ENCODE assay signal across 1 cellular context in the genomic region with DNA sequence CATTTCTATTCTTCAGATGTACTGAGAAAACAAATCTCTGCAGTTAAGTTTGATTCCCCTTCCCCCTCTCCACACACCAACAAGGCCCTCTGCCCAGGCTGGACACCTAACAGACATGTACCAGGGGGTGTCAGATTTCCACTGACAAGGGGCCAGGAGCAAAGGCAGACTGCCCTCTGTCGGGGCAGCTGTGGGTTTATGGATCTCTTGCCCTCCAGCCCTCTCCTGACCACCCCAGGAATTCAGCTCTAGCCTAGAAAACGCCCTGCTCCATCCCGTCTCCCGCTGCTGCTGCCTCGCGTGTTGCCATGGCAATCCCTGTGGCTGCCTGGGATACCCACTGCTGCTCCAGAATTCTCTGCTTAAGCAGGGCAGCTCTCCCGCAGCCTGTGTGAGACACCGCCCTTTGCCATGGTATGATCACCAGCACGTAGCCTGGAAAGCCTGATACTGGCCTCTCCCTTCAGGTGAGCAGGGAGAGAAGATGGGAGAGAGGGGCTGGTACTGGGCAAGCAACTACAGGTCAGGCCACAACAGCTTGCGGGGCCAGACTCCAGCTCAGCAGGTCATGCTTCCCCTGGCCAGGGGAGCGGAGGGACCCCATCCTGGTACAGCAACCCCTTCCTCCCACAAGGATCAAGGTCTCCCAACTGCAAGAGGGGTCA.
TF ChIP-seq lines count a peak whose summit lies in the region.

No MANE protein-coding gene starts in this region.

TF ChIP-seq in SK-N-SH, 30 proteins besides CTCF, POLR2A, EP300 and RAD21 (continued from another document):
- TF ChIP-seq CHD2 (IDR thresholded peaks at IDR 0.05; ENCODE audit: low read length, partially characterized antibody): no peak
- TF ChIP-seq, protein P1, sequence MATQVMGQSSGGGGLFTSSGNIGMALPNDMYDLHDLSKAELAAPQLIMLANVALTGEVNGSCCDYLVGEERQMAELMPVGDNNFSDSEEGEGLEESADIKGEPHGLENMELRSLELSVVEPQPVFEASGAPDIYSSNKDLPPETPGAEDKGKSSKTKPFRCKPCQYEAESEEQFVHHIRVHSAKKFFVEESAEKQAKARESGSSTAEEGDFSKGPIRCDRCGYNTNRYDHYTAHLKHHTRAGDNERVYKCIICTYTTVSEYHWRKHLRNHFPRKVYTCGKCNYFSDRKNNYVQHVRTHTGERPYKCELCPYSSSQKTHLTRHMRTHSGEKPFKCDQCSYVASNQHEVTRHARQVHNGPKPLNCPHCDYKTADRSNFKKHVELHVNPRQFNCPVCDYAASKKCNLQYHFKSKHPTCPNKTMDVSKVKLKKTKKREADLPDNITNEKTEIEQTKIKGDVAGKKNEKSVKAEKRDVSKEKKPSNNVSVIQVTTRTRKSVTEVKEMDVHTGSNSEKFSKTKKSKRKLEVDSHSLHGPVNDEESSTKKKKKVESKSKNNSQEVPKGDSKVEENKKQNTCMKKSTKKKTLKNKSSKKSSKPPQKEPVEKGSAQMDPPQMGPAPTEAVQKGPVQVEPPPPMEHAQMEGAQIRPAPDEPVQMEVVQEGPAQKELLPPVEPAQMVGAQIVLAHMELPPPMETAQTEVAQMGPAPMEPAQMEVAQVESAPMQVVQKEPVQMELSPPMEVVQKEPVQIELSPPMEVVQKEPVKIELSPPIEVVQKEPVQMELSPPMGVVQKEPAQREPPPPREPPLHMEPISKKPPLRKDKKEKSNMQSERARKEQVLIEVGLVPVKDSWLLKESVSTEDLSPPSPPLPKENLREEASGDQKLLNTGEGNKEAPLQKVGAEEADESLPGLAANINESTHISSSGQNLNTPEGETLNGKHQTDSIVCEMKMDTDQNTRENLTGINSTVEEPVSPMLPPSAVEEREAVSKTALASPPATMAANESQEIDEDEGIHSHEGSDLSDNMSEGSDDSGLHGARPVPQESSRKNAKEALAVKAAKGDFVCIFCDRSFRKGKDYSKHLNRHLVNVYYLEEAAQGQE (IDR thresholded peaks at IDR 0.05; ENCODE audit: low read depth, low read length): no peak
- TF ChIP-seq RXRA (IDR thresholded peaks at IDR 0.05; ENCODE audit: borderline replicate concordance, low read depth): no peak
- TF ChIP-seq, protein P2, sequence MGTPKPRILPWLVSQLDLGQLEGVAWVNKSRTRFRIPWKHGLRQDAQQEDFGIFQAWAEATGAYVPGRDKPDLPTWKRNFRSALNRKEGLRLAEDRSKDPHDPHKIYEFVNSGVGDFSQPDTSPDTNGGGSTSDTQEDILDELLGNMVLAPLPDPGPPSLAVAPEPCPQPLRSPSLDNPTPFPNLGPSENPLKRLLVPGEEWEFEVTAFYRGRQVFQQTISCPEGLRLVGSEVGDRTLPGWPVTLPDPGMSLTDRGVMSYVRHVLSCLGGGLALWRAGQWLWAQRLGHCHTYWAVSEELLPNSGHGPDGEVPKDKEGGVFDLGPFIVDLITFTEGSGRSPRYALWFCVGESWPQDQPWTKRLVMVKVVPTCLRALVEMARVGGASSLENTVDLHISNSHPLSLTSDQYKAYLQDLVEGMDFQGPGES (IDR thresholded peaks at IDR 0.05; ENCODE audit: low read depth, low read length): no peak
- TF ChIP-seq GATA2 (CRISPR knock-in tag; IDR thresholded peaks at IDR 0.05): no peak
- no peak for TF ChIP-seq FOXJ3 (CRISPR knock-in tag; IDR thresholded peaks at IDR 0.05)
- no peak for TF ChIP-seq YY1 (IDR thresholded peaks at IDR 0.05; ENCODE audit: low read depth)
- no peak for TF ChIP-seq NFIC (IDR thresholded peaks at IDR 0.05; ENCODE audit: borderline replicate concordance)
- TF ChIP-seq TEAD4 (IDR thresholded peaks at IDR 0.05; ENCODE audit: borderline replicate concordance, insufficient read depth): no peak
TF ChIP-seq in SK-N-SH: peak in this region for 0.
